Comparison of ENCODE assay signal across 24 cellular contexts in genomic region chrY:19578281-19578874, GRCh38.
A peak's percentile ranks its signal among the peaks of the same experiment; 100 is the strongest.
DNase-seq lines count a peak whose midpoint lies in the region; ATAC-seq and TF ChIP-seq lines count a peak whose summit lies in the region.
"Had no signal": no experiment of that assay in that cellular context is flagged by ENCODE, and none has a peak within 500 bp of the region (broad histone marks: within the 10 kb centered on the region; RNA-seq: fewer than 3 reads in every experiment).

No MANE protein-coding gene starts in this region.

- TF ChIP-seq EP300 in suprapubic skin (IDR thresholded peaks at IDR 0.05) = no peak

- no peak for TF ChIP-seq POLR2A in suprapubic skin (IDR thresholded peaks at IDR 0.05)

- intact Hi-C loops in left ventricle myocardium superior (cut with micrococcal nuclease) = no loop called here

- ATAC-seq in left ventricle myocardium superior = peak; percentile 78
- ATAC-seq in GM19463 (IDR thresholded peaks at IDR 0.05; ENCODE audit: unreplicated experiment) = no peak
- ATAC-seq: GM23338, SK-N-SH treated with all-trans-retinoic acid at 6 μM for 48 hours had no signal

- H3K27me3 ChIP-seq in right atrium auricular region (no peaks in the 10 kb centered on the region), suprapubic skin (no peaks in the 10 kb centered on the region)
- H3K27me3 ChIP-seq: Peyer's patch had no signal

- no peaks in the 10 kb centered on the region for H3K9me3 ChIP-seq in right atrium auricular region
- no peaks in the 10 kb centered on the region for H3K9me3 ChIP-seq in suprapubic skin
- H3K9me3 ChIP-seq: Peyer's patch had no signal

- H3K36me3 ChIP-seq in right atrium auricular region (no peaks in the 10 kb centered on the region), suprapubic skin (no peaks in the 10 kb centered on the region)
- H3K36me3 ChIP-seq: Peyer's patch had no signal

- POLR2A ChIA-PET in RWPE1 (lab: Yijun Ruan, JAX; ENCODE audit: low non-redundant PET) = no interaction called here

- DNase-seq in left ventricle myocardium superior (no peak), right atrium auricular region (ENCODE audit: low spot score) (no peak), amniotic epithelial cell (ENCODE audit: low read depth) (peak; percentile 62), foreskin melanocyte (peak; percentile 42), suprapubic skin (ENCODE audit: low spot score in 2 of 2) (no peak), NCI-H446 treated with DMSO at 0.1 percent for 48 hours (lab: John Stamatoyannopoulos, UW) (no peak), RWPE1 (ENCODE audit: low spot score) (no peak)
- DNase-seq: AML-193; DMS79; HCEC 1CT; Kasumi-1; MM.1S; NCI-H1092; NCI-H1436 treated with DMSO at 0.1 percent for 48 hours; NCI-H2029; NCI-H510A; NCI-H748 treated with DMSO at 0.1 percent for 48 hours; NK-92 treated with Interleukin-12 subunit alpha and Interleukin-12 subunit beta, amount 100 ng/mL, for 24 hours; Peyer's patch; SHP77 treated with DMSO at 0.1 percent for 48 hours had no signal

- H3K4me3 ChIP-seq in right atrium auricular region (no peak overlapping the region), suprapubic skin (no peak overlapping the region)
- H3K4me3 ChIP-seq: GM23338, Peyer's patch had no signal

- no peak for TF ChIP-seq CTCF in right atrium auricular region (IDR thresholded peaks at IDR 0.05)
- TF ChIP-seq CTCF in suprapubic skin (IDR thresholded peaks at IDR 0.05) = no peak
- TF ChIP-seq CTCF in RWPE1 (conservative IDR thresholded peaks at IDR 0.05; ENCODE audit: low read depth) = no peak

- WGBS in suprapubic skin = no CpG with 5 or more reads among the region's 3 CpGs

- H3K27ac ChIP-seq in right atrium auricular region = no peak overlapping the region
- no peak overlapping the region for H3K27ac ChIP-seq in suprapubic skin
- H3K27ac ChIP-seq in RWPE1 = no peak overlapping the region
- H3K27ac ChIP-seq: C4-2B, Peyer's patch had no signal

- H3K4me1 ChIP-seq in right atrium auricular region = no peaks in the 10 kb centered on the region
- H3K4me1 ChIP-seq in suprapubic skin = no peaks in the 10 kb centered on the region
- H3K4me1 ChIP-seq: Peyer's patch had no signal

- CTCF ChIA-PET in RWPE1 (lab: Yijun Ruan, JAX) = no interaction called here

Comparison
In these comparisons a context has a peak if more than half of its experiments do, and no peak if none do; other contexts are left out.
1. DNase-seq: peak in amniotic epithelial cell (single experiment) and foreskin melanocyte (single experiment); none in left ventricle myocardium superior (single experiment), right atrium auricular region (single experiment), suprapubic skin (0 of 2), NCI-H446 treated with DMSO at 0.1 percent for 48 hours (single experiment) and RWPE1 (single experiment).